In the genomic region with DNA sequence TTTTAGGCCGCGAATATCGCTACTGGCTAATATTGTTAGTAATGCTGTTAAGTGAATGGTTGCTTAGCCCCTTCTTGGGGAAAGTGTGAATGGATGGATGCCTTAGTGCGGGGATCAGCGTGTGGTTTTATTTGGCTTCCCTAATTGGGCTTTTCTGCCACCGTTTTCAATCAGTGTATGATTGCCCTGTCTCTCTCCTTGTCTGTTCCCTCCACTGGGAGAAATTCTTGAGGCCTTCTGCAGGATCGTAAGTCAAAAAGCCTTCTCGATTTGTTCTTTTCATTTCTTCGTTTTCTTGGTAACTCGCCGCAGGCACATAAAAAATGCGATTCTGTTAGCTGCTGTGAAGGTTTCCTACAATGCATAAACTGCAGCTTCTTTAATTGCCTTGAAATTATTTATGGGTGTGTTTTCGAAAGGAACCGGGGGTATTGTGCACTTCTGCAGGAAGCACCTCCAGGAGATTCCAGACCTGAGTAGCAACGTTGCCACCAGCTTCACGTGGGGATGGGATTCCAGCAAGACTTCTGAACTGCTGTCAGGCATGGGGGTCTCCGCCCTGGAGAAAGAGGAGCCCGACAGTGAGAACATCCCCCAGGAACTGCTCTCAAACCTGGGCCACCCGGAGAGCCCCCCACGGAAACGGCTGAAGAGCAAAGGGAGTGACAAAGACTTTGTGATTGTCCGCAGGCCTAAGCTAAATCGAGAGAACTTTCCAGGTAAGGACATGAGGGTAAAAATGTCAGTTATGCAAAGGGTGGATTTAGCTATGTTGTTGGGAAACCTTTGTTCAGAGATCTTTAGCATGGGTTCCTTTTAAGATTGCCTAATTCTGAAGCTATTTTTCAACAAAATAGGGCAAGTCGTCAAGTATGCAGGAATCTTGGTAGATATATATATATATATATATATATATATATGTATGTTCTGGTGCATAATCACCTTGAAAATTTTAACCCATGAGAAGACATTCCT, we compare ENCODE assay signal across 8 cellular contexts. TPM values are rescaled to one million over a fixed set of nuclear protein-coding genes. Genes with fewer than 3 reads are reported as not detected.
DNase-seq lines count a peak whose midpoint lies in the region; ATAC-seq and TF ChIP-seq lines count a peak whose summit lies in the region.

No MANE protein-coding gene starts in this region.

- peaks cover 61% of the 10 kb centered on the region for H3K4me1 Mint-ChIP-seq in chondrocyte (ENCODE audit: low read depth)

- H3K27ac ChIP-seq in lower lobe of right lung (peak overlapping the region; percentile 82), urinary bladder (ENCODE audit: low read depth) (no peak overlapping the region)

- H3K4me3 ChIP-seq in lower lobe of right lung, result peak overlapping the region; percentile 89
- peak overlapping the region; percentile 87 for H3K4me3 ChIP-seq in urinary bladder (ENCODE audit: low read depth, low read length)

- H3K36me3 Mint-ChIP-seq in chondrocyte (ENCODE audit: low read depth), result peaks cover 6% of the 10 kb centered on the region

- peak overlapping the region; percentile 89 for H3K4me3 Mint-ChIP-seq in chondrocyte (ENCODE audit: unreplicated experiment)

- H3K27me3 Mint-ChIP-seq in chondrocyte (ENCODE audit: low read depth), result no peaks in the 10 kb centered on the region

- WGBS in urinary bladder, result 3% methylated on average over 24 of the region's 24 CpGs

- no peaks in the 10 kb centered on the region for H3K9me3 ChIP-seq in lower lobe of right lung

- intact Hi-C loops in lower lobe of right lung (cut with DNase I) (no loop called here), left colon (cut with DNase I, micrococcal nuclease) (no loop called here)

- ATAC-seq in GM21515 (IDR thresholded peaks at IDR 0.05; ENCODE audit: unreplicated experiment) (peak; percentile 1), lower lobe of right lung (peak in 1 of 2 donors; percentile 2), left colon (no peak), GM21825 (IDR thresholded peaks at IDR 0.05; ENCODE audit: unreplicated experiment) (no peak)

- H3K4me1 ChIP-seq in lower lobe of right lung (peaks cover 35% of the 10 kb centered on the region), urinary bladder (ENCODE audit: insufficient read depth) (no peaks in the 10 kb centered on the region)

- H3K36me3 ChIP-seq in lower lobe of right lung, result peaks cover 20% of the 10 kb centered on the region
- no peaks in the 10 kb centered on the region for H3K36me3 ChIP-seq in urinary bladder (ENCODE audit: insufficient read depth)

- DNase-seq in Daoy (ENCODE audit: low read depth) (peak; percentile 11), NCI-H82 treated with DMSO at 0.1 percent for 48 hours (lab: John Stamatoyannopoulos, UW; ENCODE audit: unreplicated experiment) (peak; percentile 32), chondrocyte (ENCODE audit: low spot score) (no peak), lower lobe of right lung (no peak), left colon (no peak)

- TF ChIP-seq CTCF in chondrocyte (IDR thresholded peaks at IDR 0.05), result no peak
- no peak for TF ChIP-seq CTCF in lower lobe of right lung (IDR thresholded peaks at IDR 0.05)

- H3K27me3 ChIP-seq in lower lobe of right lung (ENCODE audit: low read depth), result no peaks in the 10 kb centered on the region

- peak overlapping the region; percentile 90 for H3K27ac Mint-ChIP-seq in chondrocyte (ENCODE audit: unreplicated experiment)

- no peaks in the 10 kb centered on the region for H3K9me3 Mint-ChIP-seq in chondrocyte (ENCODE audit: low read depth)

RNA-seq across cellular contexts. Expression of a gene that starts 0.7 kb away (rescaled TPM):
- total RNA-seq in Daoy (2014; rRNA removed; shearing (Covaris generic)), result 31.2 and 33.0 TPM in 2 replicates
- total RNA-seq in chondrocyte, result 34.8 to 41.1 TPM (median 36.1 TPM) in 3 replicates
- total RNA-seq in lower lobe of right lung, result 15.6 TPM
- total RNA-seq in urinary bladder, result 42.9 TPM
- 5.1 TPM for polyA plus RNA-seq in urinary bladder
- total RNA-seq in left colon, result 10 to 100 TPM; 14.4 to 19.1 TPM

RNA-seq across cellular contexts. Expression of a gene that starts 0.9 kb away (rescaled TPM):
- total RNA-seq in Daoy (2014; rRNA removed; shearing (Covaris generic)), result 5.3 and 6.1 TPM in 2 replicates
- total RNA-seq in chondrocyte (11.3 to 11.8 TPM (median 11.6 TPM) in 3 replicates), lower lobe of right lung (12.1 TPM), urinary bladder (31.6 TPM), left colon (10 to 100 TPM; 15.1 to 17.3 TPM)
- 5.7 TPM for polyA plus RNA-seq in urinary bladder

Comparison
In these comparisons a context has a peak if more than half of its experiments do, and no peak if none do; other contexts are left out.
1. DNase-seq: peak in Daoy (single experiment) and NCI-H82 treated with DMSO at 0.1 percent for 48 hours (single experiment); none in chondrocyte (single experiment), lower lobe of right lung (single experiment) and left colon (0 of 2).